In genomic region chr14:91299483-91300115, GRCh38 we compare ENCODE assay signal across 9 cellular contexts. TPM values are rescaled to one million over a fixed set of nuclear protein-coding genes. Genes with fewer than 3 reads are reported as not detected.
DNase-seq lines count a peak whose midpoint lies in the region; ATAC-seq and TF ChIP-seq lines count a peak whose summit lies in the region.
"Had no signal": no experiment of that assay in that cellular context is flagged by ENCODE, and none has a peak within 500 bp of the region (broad histone marks: within the 10 kb centered on the region; RNA-seq: fewer than 3 reads in every experiment).

No MANE protein-coding gene starts in this region.

- intact Hi-C loops in activated naive CD4-positive, alpha-beta T cell treated with anti-CD3 and anti-CD28 coated beads for 36 hours (cut with micrococcal nuclease): loop anchor here (5.0 kb wide), 1 partner anchor 573 kb away; no protein-coding TSS in a partner anchor
- intact Hi-C loops in left ventricle myocardium superior (cut with micrococcal nuclease): no loop called here

- no peaks in the 10 kb centered on the region for H3K27me3 Mint-ChIP-seq in activated naive CD4-positive, alpha-beta T cell treated with anti-CD3 and anti-CD28 coated beads for 36 hours (ENCODE audit: low read depth)
- H3K27me3 Mint-ChIP-seq in activated naive CD4-positive, alpha-beta T cell treated with anti-CD3 and anti-CD28 coated beads, Interleukin-2, amount 10 ng/mL, durations not matched to agents 7 days and 5 days: no peaks in the 10 kb centered on the region
- H3K27me3 Mint-ChIP-seq in activated naive CD8-positive, alpha-beta T cell treated with anti-CD3 and anti-CD28 coated beads, Interleukin-2, amount 50 U/mL, for 24 hours: no peaks in the 10 kb centered on the region
- H3K27me3 Mint-ChIP-seq in stimulated activated naive CD8-positive, alpha-beta T cell treated with anti-CD3 and anti-CD28 coated beads, Interleukin-15, Interleukin-2, amounts not matched to agents 100 ng/mL and 50 ng/mL, for 24 hours: no peaks in the 10 kb centered on the region

- peak overlapping the region; percentile 83 for H3K27ac Mint-ChIP-seq in activated naive CD4-positive, alpha-beta T cell treated with anti-CD3 and anti-CD28 coated beads for 36 hours
- no peak overlapping the region for H3K27ac Mint-ChIP-seq in activated naive CD4-positive, alpha-beta T cell treated with anti-CD3 and anti-CD28 coated beads, Interleukin-2, amount 10 ng/mL, durations not matched to agents 7 days and 5 days
- peak overlapping the region; percentile 83 for H3K27ac Mint-ChIP-seq in activated naive CD8-positive, alpha-beta T cell treated with anti-CD3 and anti-CD28 coated beads, Interleukin-2, amount 50 U/mL, for 24 hours
- peak overlapping the region; percentile 96 for H3K27ac Mint-ChIP-seq in stimulated activated naive CD8-positive, alpha-beta T cell treated with anti-CD3 and anti-CD28 coated beads, Interleukin-15, Interleukin-2, amounts not matched to agents 100 ng/mL and 50 ng/mL, for 24 hours
- H3K27ac Mint-ChIP-seq: neural progenitor cell had no signal

- H3K36me3 Mint-ChIP-seq in activated naive CD4-positive, alpha-beta T cell treated with anti-CD3 and anti-CD28 coated beads for 36 hours (ENCODE audit: low read depth): peaks cover 52% of the 10 kb centered on the region
- peaks cover 70% of the 10 kb centered on the region for H3K36me3 Mint-ChIP-seq in activated naive CD4-positive, alpha-beta T cell treated with anti-CD3 and anti-CD28 coated beads, Interleukin-2, amount 10 ng/mL, durations not matched to agents 7 days and 5 days
- peaks cover 65% of the 10 kb centered on the region for H3K36me3 Mint-ChIP-seq in activated naive CD8-positive, alpha-beta T cell treated with anti-CD3 and anti-CD28 coated beads, Interleukin-2, amount 50 U/mL, for 24 hours (ENCODE audit: low read depth)
- H3K36me3 Mint-ChIP-seq in stimulated activated naive CD8-positive, alpha-beta T cell treated with anti-CD3 and anti-CD28 coated beads, Interleukin-15, Interleukin-2, amounts not matched to agents 100 ng/mL and 50 ng/mL, for 24 hours (ENCODE audit: low read depth): peaks cover 78% of the 10 kb centered on the region

- peaks cover 58% of the 10 kb centered on the region for H3K4me1 Mint-ChIP-seq in activated naive CD4-positive, alpha-beta T cell treated with anti-CD3 and anti-CD28 coated beads for 36 hours (ENCODE audit: low read depth)
- peaks cover 19% of the 10 kb centered on the region for H3K4me1 Mint-ChIP-seq in activated naive CD4-positive, alpha-beta T cell treated with anti-CD3 and anti-CD28 coated beads, Interleukin-2, amount 10 ng/mL, durations not matched to agents 7 days and 5 days
- H3K4me1 Mint-ChIP-seq in activated naive CD8-positive, alpha-beta T cell treated with anti-CD3 and anti-CD28 coated beads, Interleukin-2, amount 50 U/mL, for 24 hours: peaks cover 56% of the 10 kb centered on the region
- peaks cover 53% of the 10 kb centered on the region for H3K4me1 Mint-ChIP-seq in stimulated activated naive CD8-positive, alpha-beta T cell treated with anti-CD3 and anti-CD28 coated beads, Interleukin-15, Interleukin-2, amounts not matched to agents 100 ng/mL and 50 ng/mL, for 24 hours (ENCODE audit: low read depth)
- H3K4me1 Mint-ChIP-seq: neural progenitor cell had no signal

- CTCF ChIA-PET in activated naive CD4-positive, alpha-beta T cell treated with anti-CD3 and anti-CD28 coated beads for 36 hours (lab: Charles Lee): interaction anchor here (0.6 to 1.5 kb wide), 2 partner anchors 16 to 123 kb away, joined by 3 to 7 read pairs; no protein-coding TSS in a partner anchor
- CTCF ChIA-PET in activated naive CD4-positive, alpha-beta T cell treated with anti-CD3 and anti-CD28 coated beads, Interleukin-2, amount 10 ng/mL, durations not matched to agents 7 days and 5 days (lab: Charles Lee): interaction anchor here (0.6 to 1.2 kb wide), 2 partner anchors 116 to 119 kb away, joined by 3 read pairs; no protein-coding TSS in a partner anchor

- DNase-seq in activated naive CD4-positive, alpha-beta T cell treated with anti-CD3 and anti-CD28 coated beads for 36 hours: peak; percentile 71
- no peak for DNase-seq in activated naive CD4-positive, alpha-beta T cell treated with anti-CD3 and anti-CD28 coated beads, Interleukin-2, amount 10 ng/mL, durations not matched to agents 7 days and 5 days
- peak; percentile 82 for DNase-seq in NCI-H2171 treated with DMSO at 0.1 percent for 48 hours (lab: John Stamatoyannopoulos, UW)
- peak; percentile 54 for DNase-seq in activated naive CD8-positive, alpha-beta T cell treated with anti-CD3 and anti-CD28 coated beads, Interleukin-2, amount 50 U/mL, for 24 hours
- DNase-seq in left ventricle myocardium superior: no peak
- DNase-seq in BE2C: no peak
- no peak for DNase-seq in T-helper 2 cell

- no peaks in the 10 kb centered on the region for H3K27me3 ChIP-seq in BE2C
- H3K27me3 ChIP-seq: neural progenitor cell had no signal

- no peaks in the 10 kb centered on the region for H3K36me3 ChIP-seq in BE2C
- H3K36me3 ChIP-seq: neural progenitor cell had no signal

- H3K9me3 Mint-ChIP-seq in activated naive CD4-positive, alpha-beta T cell treated with anti-CD3 and anti-CD28 coated beads for 36 hours: no peaks in the 10 kb centered on the region
- H3K9me3 Mint-ChIP-seq in activated naive CD4-positive, alpha-beta T cell treated with anti-CD3 and anti-CD28 coated beads, Interleukin-2, amount 10 ng/mL, durations not matched to agents 7 days and 5 days: no peaks in the 10 kb centered on the region
- H3K9me3 Mint-ChIP-seq in activated naive CD8-positive, alpha-beta T cell treated with anti-CD3 and anti-CD28 coated beads, Interleukin-2, amount 50 U/mL, for 24 hours: no peaks in the 10 kb centered on the region
- H3K9me3 Mint-ChIP-seq in stimulated activated naive CD8-positive, alpha-beta T cell treated with anti-CD3 and anti-CD28 coated beads, Interleukin-15, Interleukin-2, amounts not matched to agents 100 ng/mL and 50 ng/mL, for 24 hours: no peaks in the 10 kb centered on the region
- H3K9me3 Mint-ChIP-seq: neural progenitor cell had no signal

- no peak overlapping the region for H3K4me3 Mint-ChIP-seq in activated naive CD4-positive, alpha-beta T cell treated with anti-CD3 and anti-CD28 coated beads for 36 hours
- no peak overlapping the region for H3K4me3 Mint-ChIP-seq in activated naive CD4-positive, alpha-beta T cell treated with anti-CD3 and anti-CD28 coated beads, Interleukin-2, amount 10 ng/mL, durations not matched to agents 7 days and 5 days
- no peak overlapping the region for H3K4me3 Mint-ChIP-seq in activated naive CD8-positive, alpha-beta T cell treated with anti-CD3 and anti-CD28 coated beads, Interleukin-2, amount 50 U/mL, for 24 hours
- no peak overlapping the region for H3K4me3 Mint-ChIP-seq in stimulated activated naive CD8-positive, alpha-beta T cell treated with anti-CD3 and anti-CD28 coated beads, Interleukin-15, Interleukin-2, amounts not matched to agents 100 ng/mL and 50 ng/mL, for 24 hours
- H3K4me3 Mint-ChIP-seq: neural progenitor cell had no signal

- H3K4me3 ChIP-seq in BE2C (ENCODE audit: low read depth, low read length): no peak overlapping the region
- H3K4me3 ChIP-seq: neural progenitor cell had no signal

- H3K9me3 ChIP-seq in BE2C: no peaks in the 10 kb centered on the region

- ATAC-seq in activated naive CD8-positive, alpha-beta T cell treated with anti-CD3 and anti-CD28 coated beads, Interleukin-2, amount 50 U/mL, for 24 hours: peak; percentile 22
- ATAC-seq in left ventricle myocardium superior: no peak

- H3K4me1 ChIP-seq in BE2C: peaks cover 3% of the 10 kb centered on the region

- TF ChIP-seq CTCF in BE2C (IDR thresholded peaks at IDR 0.05; ENCODE audit: low read depth, low read length): no peak

RNA-seq across cellular contexts. Expression of gene GPR68, which starts 55.1 kb away (rescaled TPM):
- total RNA-seq in activated naive CD4-positive, alpha-beta T cell treated with anti-CD3 and anti-CD28 coated beads for 36 hours: 1 to 10 TPM; 1.2 to 1.3 TPM
- 0.35 TPM for total RNA-seq in left ventricle myocardium superior
- 25.8 TPM for polyA plus RNA-seq in BE2C (2012; ENCODE audit: insufficient read depth, insufficient read length, low read depth)

Comparison
In these comparisons a context has a peak if more than half of its experiments do, and no peak if none do; other contexts are left out.
1. DNase-seq: peak in activated naive CD4-positive, alpha-beta T cell treated with anti-CD3 and anti-CD28 coated beads for 36 hours (single experiment), NCI-H2171 treated with DMSO at 0.1 percent for 48 hours (single experiment) and activated naive CD8-positive, alpha-beta T cell treated with anti-CD3 and anti-CD28 coated beads, Interleukin-2, amount 50 U/mL, for 24 hours (single experiment); none in activated naive CD4-positive, alpha-beta T cell treated with anti-CD3 and anti-CD28 coated beads, Interleukin-2, amount 10 ng/mL, durations not matched to agents 7 days and 5 days (single experiment), left ventricle myocardium superior (single experiment), BE2C (single experiment) and T-helper 2 cell (0 of 5).